In genomic region chr12:121128908-121129704, GRCh38 we compare ENCODE assay signal across 1 cellular context.
A peak's percentile ranks its signal among the peaks of the same experiment; 100 is the strongest.
TF ChIP-seq lines count a peak whose summit lies in the region.

No MANE protein-coding gene starts in this region.

TF ChIP-seq in K562, 482 proteins besides CTCF, POLR2A, EP300 and RAD21 (continued from another document and continues in another):
- TF ChIP-seq STAT6 (CRISPR knock-in tag; IDR thresholded peaks at IDR 0.05) (no peak), ZNF586 (CRISPR knock-in tag; conservative IDR thresholded peaks at IDR 0.05) (no peak), ELF4 (CRISPR knock-in tag; IDR thresholded peaks at IDR 0.05) (peak; percentile 80; the same call in 1 of the 2 replicates), SRSF7 (optimal IDR thresholded peaks at IDR 0.05; ENCODE audit: low read depth, low read length) (no peak), SRF (CRISPR knock-in tag; IDR thresholded peaks at IDR 0.05) (no peak; a peak in 1 of 4 replicates), BRF1 (IDR thresholded peaks at IDR 0.05; ENCODE audit: borderline replicate concordance, extremely low read depth, insufficient read length) (no peak), CBX8 (IDR thresholded peaks at IDR 0.05; ENCODE audit: borderline replicate concordance, extremely low read depth, low read depth, low read length, poor library complexity, severe bottlenecking) (no peak), BRD9 (IDR thresholded peaks at IDR 0.05; ENCODE audit: low read depth, partially characterized antibody) (peak; percentile 45), ZNF12 (CRISPR knock-in tag; IDR thresholded peaks at IDR 0.05) (no peak), EZH2 (IDR thresholded peaks at IDR 0.05; ENCODE audit: borderline replicate concordance, low read depth, low read length) (no peak), ZFP1 (CRISPR knock-in tag; IDR thresholded peaks at IDR 0.05) (no peak), ZNF263 (CRISPR knock-in tag; IDR thresholded peaks at IDR 0.05; ENCODE audit: borderline replicate concordance) (no peak), PRMT5 (CRISPR knock-in tag; IDR thresholded peaks at IDR 0.05) (no peak), TEAD4 (IDR thresholded peaks at IDR 0.05; ENCODE audit: low read length) (peak; percentile 47; the same call in 1 of the 2 replicates), TEAD4 (CRISPR knock-in tag; IDR thresholded peaks at IDR 0.05; ENCODE audit: borderline replicate concordance) (no peak), HDAC1 (IDR thresholded peaks at IDR 0.05) (no peak), NFRKB (IDR thresholded peaks at IDR 0.05; ENCODE audit: low read depth) (peak; percentile 84), ZNF121 (CRISPR knock-in tag; conservative IDR thresholded peaks at IDR 0.05) (no peak), MTA3 (IDR thresholded peaks at IDR 0.05; ENCODE audit: borderline replicate concordance) (no peak; the same call in 1 of the 2 replicates), PHF20 (IDR thresholded peaks at IDR 0.05; ENCODE audit: partially characterized antibody) (no peak), NR3C1 (CRISPR knock-in tag; IDR thresholded peaks at IDR 0.05) (no peak), KDM4B (IDR thresholded peaks at IDR 0.05; ENCODE audit: borderline replicate concordance in 2 of 2, low read depth in 1 of 2) (no peak), ZNF449 (CRISPR knock-in tag; IDR thresholded peaks at IDR 0.05) (no peak; the same call in 1 of the 2 replicates), HDAC3 (IDR thresholded peaks at IDR 0.05; ENCODE audit: borderline replicate concordance, partially characterized antibody) (no peak), PCBP1 (IDR thresholded peaks at IDR 0.05; ENCODE audit: low read depth, low read length, poor library complexity, severe bottlenecking) (no peak), DDX20 (tag; IDR thresholded peaks at IDR 0.05; ENCODE audit: low read depth) (no peak), SAFB (IDR thresholded peaks at IDR 0.05; ENCODE audit: borderline replicate concordance, low read depth, low read length) (no peak), ZNF639 (CRISPR knock-in tag; conservative IDR thresholded peaks at IDR 0.05 in 1 of 2, IDR thresholded peaks at IDR 0.05 in 1 of 2) (no peak), RBBP5 (IDR thresholded peaks at IDR 0.05; ENCODE audit: borderline replicate concordance, insufficient read depth, low read length, poor library complexity, severe bottlenecking) (no peak), KAT2B (IDR thresholded peaks at IDR 0.05; ENCODE audit: low read depth, low read length) (no peak), NCOA1 (IDR thresholded peaks at IDR 0.05; ENCODE audit: low read depth) (no peak), SNIP1 (IDR thresholded peaks at IDR 0.05; ENCODE audit: low read depth) (no peak), ZNF436 (CRISPR knock-in tag; IDR thresholded peaks at IDR 0.05) (no peak), ETV6 (IDR thresholded peaks at IDR 0.05; ENCODE audit: borderline replicate concordance in 1 of 2, low read depth in 2 of 2, low read length in 1 of 2) (no peak), ETV6 (CRISPR knock-in tag; IDR thresholded peaks at IDR 0.05; ENCODE audit: borderline replicate concordance) (no peak), RFX1 (IDR thresholded peaks at IDR 0.05) (no peak), TEAD1 (CRISPR knock-in tag; IDR thresholded peaks at IDR 0.05) (0 out of 4 replicates have a peak, but pooled peaks of 1 of the 2 experiments have one; percentile 16), PML (IDR thresholded peaks at IDR 0.05; ENCODE audit: low read length) (no peak), TRIM28 (IDR thresholded peaks at IDR 0.05) (no peak), POLR2B (IDR thresholded peaks at IDR 0.05; ENCODE audit: low read depth, partially characterized antibody) (peak; percentile 30), CC2D1A (IDR thresholded peaks at IDR 0.05) (0 out of 2 replicates have a peak, but pooled peaks have one; percentile 32), ZSCAN32 (CRISPR knock-in tag; IDR thresholded peaks at IDR 0.05) (no peak), STAT5B (CRISPR knock-in tag; IDR thresholded peaks at IDR 0.05) (no peak), ARID1B (IDR thresholded peaks at IDR 0.05) (peak; percentile 16; the same call in 1 of the 2 replicates), GABPB2 (CRISPR knock-in tag; conservative IDR thresholded peaks at IDR 0.05) (no peak), POLR2H (tag; IDR thresholded peaks at IDR 0.05; ENCODE audit: low read depth) (peak; percentile 75; the same call in 1 of the 2 replicates), TAL1 (IDR thresholded peaks at IDR 0.05) (no peak), HNRNPLL (IDR thresholded peaks at IDR 0.05; ENCODE audit: low read depth, low read length, poor library complexity, severe bottlenecking) (no peak), CBFA2T3 (IDR thresholded peaks at IDR 0.05) (no peak), TAF15 (IDR thresholded peaks at IDR 0.05; ENCODE audit: low read depth, low read length) (no peak), TFAM (CRISPR knock-in tag; conservative IDR thresholded peaks at IDR 0.05) (no peak), KLF13 (tag; IDR thresholded peaks at IDR 0.05; ENCODE audit: borderline replicate concordance, low read depth) (no peak), ZNF124 (CRISPR knock-in tag; IDR thresholded peaks at IDR 0.05) (no peak), NCOA2 (IDR thresholded peaks at IDR 0.05; ENCODE audit: partially characterized antibody in 2 of 2) (no peak), MTA2 (IDR thresholded peaks at IDR 0.05; ENCODE audit: low read depth) (no peak; the same call in 1 of the 2 replicates), ESRRB (CRISPR knock-in tag; IDR thresholded peaks at IDR 0.05; ENCODE audit: borderline replicate concordance) (no peak), NR2C1 (IDR thresholded peaks at IDR 0.05) (no peak), NR2C1 (tag; IDR thresholded peaks at IDR 0.05) (0 out of 2 replicates have a peak, but pooled peaks have one; percentile 44), LCOR (CRISPR knock-in tag; IDR thresholded peaks at IDR 0.05) (0 out of 2 replicates have a peak, but pooled peaks have one; percentile 36), POLR2AphosphoS5 (IDR thresholded peaks at IDR 0.05; ENCODE audit: control insufficient read depth, insufficient read depth, low read depth, low read length) (no peak), POLR2AphosphoS2 (IDR thresholded peaks at IDR 0.05; ENCODE audit: low read length) (no peak), SP2 (IDR thresholded peaks at IDR 0.05; ENCODE audit: extremely low read depth, low read depth, low read length, poor library complexity, severe bottlenecking) (no peak), ZNF384 (IDR thresholded peaks at IDR 0.05; ENCODE audit: low read depth, low read length) (peak; percentile 82)
- TF ChIP-seq, protein P1, sequence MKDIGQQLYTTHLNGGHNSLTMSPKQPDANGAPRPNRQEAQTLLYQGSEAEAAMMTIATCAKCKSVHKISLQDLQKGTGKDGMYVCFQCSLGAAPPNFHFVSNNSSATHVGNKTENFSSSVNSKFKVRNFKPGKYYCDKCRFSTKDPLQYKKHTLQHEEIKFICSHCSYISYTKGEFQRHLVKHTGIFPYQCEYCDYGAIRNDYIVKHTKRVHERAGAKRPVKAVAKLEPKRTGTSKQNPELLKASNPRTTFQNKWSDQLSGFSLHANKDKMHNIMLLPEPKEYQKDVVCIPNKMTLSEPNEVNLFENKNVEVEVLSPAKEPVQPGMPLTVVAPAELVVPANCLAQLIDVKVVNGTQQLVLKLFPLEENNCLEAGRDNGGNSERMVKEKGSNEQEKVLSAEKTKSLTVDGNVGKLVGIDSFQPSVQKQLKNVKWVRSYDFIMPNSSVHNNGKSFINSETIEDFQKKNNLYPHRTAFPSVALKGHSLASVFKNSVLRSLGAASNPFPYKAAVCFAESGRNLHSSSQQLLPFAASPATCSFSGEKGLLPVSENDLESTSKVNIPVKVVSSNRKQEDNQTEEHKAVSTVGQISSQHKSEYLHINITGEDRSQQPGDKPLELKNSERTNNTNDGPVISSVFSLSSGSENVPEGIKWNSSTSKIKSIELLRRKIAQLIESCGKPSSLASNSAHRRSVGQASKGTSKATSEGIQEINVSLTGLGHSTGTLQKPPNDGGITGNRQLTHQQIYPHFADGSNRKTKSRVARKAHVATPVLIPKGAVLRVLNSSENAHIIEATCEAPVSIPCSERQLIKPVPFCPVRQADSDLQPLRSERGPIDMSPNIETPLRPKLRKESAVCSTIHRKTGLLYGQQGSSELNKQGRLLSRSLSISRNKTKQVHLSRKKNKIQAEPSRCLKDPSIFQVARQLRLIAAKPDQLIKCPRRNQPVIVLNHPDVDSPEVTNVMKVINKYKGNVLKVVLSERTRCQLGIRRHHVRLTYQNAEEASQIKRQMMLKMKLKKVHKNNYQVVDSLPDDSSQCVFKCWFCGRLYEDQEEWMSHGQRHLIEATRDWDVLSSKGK (CRISPR knock-in tag; IDR thresholded peaks at IDR 0.05) = no peak
- TF ChIP-seq, protein P2, sequence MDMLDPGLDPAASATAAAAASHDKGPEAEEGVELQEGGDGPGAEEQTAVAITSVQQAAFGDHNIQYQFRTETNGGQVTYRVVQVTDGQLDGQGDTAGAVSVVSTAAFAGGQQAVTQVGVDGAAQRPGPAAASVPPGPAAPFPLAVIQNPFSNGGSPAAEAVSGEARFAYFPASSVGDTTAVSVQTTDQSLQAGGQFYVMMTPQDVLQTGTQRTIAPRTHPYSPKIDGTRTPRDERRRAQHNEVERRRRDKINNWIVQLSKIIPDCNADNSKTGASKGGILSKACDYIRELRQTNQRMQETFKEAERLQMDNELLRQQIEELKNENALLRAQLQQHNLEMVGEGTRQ (CRISPR knock-in tag; IDR thresholded peaks at IDR 0.05) = peak; percentile 65
- TF ChIP-seq, protein P3, sequence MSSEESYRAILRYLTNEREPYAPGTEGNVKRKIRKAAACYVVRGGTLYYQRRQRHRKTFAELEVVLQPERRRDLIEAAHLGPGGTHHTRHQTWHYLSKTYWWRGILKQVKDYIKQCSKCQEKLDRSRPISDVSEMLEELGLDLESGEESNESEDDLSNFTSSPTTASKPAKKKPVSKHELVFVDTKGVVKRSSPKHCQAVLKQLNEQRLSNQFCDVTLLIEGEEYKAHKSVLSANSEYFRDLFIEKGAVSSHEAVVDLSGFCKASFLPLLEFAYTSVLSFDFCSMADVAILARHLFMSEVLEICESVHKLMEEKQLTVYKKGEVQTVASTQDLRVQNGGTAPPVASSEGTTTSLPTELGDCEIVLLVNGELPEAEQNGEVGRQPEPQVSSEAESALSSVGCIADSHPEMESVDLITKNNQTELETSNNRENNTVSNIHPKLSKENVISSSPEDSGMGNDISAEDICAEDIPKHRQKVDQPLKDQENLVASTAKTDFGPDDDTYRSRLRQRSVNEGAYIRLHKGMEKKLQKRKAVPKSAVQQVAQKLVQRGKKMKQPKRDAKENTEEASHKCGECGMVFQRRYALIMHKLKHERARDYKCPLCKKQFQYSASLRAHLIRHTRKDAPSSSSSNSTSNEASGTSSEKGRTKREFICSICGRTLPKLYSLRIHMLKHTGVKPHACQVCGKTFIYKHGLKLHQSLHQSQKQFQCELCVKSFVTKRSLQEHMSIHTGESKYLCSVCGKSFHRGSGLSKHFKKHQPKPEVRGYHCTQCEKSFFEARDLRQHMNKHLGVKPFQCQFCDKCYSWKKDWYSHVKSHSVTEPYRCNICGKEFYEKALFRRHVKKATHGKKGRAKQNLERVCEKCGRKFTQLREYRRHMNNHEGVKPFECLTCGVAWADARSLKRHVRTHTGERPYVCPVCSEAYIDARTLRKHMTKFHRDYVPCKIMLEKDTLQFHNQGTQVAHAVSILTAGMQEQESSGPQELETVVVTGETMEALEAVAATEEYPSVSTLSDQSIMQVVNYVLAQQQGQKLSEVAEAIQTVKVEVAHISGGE (CRISPR knock-in tag; IDR thresholded peaks at IDR 0.05) = no peak
- TF ChIP-seq, protein P4, sequence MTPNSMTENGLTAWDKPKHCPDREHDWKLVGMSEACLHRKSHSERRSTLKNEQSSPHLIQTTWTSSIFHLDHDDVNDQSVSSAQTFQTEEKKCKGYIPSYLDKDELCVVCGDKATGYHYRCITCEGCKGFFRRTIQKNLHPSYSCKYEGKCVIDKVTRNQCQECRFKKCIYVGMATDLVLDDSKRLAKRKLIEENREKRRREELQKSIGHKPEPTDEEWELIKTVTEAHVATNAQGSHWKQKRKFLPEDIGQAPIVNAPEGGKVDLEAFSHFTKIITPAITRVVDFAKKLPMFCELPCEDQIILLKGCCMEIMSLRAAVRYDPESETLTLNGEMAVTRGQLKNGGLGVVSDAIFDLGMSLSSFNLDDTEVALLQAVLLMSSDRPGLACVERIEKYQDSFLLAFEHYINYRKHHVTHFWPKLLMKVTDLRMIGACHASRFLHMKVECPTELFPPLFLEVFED (CRISPR knock-in tag; conservative IDR thresholded peaks at IDR 0.05) = peak; percentile 81
